2 cellular contexts compared by ENCODE assay signal in the genomic region with DNA sequence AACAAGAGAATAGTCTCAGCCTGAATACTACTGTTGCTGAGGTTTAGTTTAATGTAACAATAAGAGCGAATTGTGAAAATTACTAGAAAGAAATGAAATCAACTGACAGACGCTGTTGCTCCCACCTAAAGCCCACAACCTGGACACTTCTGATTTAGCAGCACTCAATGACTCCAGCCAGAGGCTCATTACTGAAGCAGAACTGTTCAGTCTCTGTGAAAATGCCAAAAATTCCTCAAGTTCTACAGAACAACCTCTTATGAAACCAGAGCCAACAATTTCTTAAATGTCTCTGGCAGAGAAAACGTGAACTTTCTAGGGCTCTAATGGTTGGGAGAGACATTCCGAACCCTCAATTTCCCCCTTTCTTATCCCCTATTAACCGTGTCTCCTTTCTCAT.
TF ChIP-seq lines count a peak whose summit lies in the region.

No MANE protein-coding gene starts in this region.

TF ChIP-seq in SK-N-SH treated with all-trans-retinoic acid at 6 μM for 48 hours, 23 proteins besides CTCF, POLR2A, EP300 and RAD21 (continued from another document):
- TF ChIP-seq, protein P1, sequence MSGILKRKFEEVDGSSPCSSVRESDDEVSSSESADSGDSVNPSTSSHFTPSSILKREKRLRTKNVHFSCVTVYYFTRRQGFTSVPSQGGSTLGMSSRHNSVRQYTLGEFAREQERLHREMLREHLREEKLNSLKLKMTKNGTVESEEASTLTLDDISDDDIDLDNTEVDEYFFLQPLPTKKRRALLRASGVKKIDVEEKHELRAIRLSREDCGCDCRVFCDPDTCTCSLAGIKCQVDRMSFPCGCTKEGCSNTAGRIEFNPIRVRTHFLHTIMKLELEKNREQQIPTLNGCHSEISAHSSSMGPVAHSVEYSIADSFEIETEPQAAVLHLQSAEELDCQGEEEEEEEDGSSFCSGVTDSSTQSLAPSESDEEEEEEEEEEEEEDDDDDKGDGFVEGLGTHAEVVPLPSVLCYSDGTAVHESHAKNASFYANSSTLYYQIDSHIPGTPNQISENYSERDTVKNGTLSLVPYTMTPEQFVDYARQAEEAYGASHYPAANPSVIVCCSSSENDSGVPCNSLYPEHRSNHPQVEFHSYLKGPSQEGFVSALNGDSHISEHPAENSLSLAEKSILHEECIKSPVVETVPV (CRISPR knock-in tag; IDR thresholded peaks at IDR 0.05): no peak
- TF ChIP-seq ZNF8 (CRISPR knock-in tag; IDR thresholded peaks at IDR 0.05): no peak
- no peak for TF ChIP-seq SNAI2 (CRISPR knock-in tag; IDR thresholded peaks at IDR 0.05)
- no peak for TF ChIP-seq ZC3H10 (CRISPR knock-in tag; IDR thresholded peaks at IDR 0.05)
- no peak for TF ChIP-seq CSDC2 (CRISPR knock-in tag; IDR thresholded peaks at IDR 0.05)
- no peak for TF ChIP-seq ZNF70 (CRISPR knock-in tag; IDR thresholded peaks at IDR 0.05)
- TF ChIP-seq, protein P2, sequence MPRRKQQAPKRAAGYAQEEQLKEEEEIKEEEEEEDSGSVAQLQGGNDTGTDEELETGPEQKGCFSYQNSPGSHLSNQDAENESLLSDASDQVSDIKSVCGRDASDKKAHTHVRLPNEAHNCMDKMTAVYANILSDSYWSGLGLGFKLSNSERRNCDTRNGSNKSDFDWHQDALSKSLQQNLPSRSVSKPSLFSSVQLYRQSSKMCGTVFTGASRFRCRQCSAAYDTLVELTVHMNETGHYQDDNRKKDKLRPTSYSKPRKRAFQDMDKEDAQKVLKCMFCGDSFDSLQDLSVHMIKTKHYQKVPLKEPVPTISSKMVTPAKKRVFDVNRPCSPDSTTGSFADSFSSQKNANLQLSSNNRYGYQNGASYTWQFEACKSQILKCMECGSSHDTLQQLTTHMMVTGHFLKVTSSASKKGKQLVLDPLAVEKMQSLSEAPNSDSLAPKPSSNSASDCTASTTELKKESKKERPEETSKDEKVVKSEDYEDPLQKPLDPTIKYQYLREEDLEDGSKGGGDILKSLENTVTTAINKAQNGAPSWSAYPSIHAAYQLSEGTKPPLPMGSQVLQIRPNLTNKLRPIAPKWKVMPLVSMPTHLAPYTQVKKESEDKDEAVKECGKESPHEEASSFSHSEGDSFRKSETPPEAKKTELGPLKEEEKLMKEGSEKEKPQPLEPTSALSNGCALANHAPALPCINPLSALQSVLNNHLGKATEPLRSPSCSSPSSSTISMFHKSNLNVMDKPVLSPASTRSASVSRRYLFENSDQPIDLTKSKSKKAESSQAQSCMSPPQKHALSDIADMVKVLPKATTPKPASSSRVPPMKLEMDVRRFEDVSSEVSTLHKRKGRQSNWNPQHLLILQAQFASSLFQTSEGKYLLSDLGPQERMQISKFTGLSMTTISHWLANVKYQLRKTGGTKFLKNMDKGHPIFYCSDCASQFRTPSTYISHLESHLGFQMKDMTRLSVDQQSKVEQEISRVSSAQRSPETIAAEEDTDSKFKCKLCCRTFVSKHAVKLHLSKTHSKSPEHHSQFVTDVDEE (CRISPR knock-in tag; IDR thresholded peaks at IDR 0.05): no peak
- TF ChIP-seq, protein P3, sequence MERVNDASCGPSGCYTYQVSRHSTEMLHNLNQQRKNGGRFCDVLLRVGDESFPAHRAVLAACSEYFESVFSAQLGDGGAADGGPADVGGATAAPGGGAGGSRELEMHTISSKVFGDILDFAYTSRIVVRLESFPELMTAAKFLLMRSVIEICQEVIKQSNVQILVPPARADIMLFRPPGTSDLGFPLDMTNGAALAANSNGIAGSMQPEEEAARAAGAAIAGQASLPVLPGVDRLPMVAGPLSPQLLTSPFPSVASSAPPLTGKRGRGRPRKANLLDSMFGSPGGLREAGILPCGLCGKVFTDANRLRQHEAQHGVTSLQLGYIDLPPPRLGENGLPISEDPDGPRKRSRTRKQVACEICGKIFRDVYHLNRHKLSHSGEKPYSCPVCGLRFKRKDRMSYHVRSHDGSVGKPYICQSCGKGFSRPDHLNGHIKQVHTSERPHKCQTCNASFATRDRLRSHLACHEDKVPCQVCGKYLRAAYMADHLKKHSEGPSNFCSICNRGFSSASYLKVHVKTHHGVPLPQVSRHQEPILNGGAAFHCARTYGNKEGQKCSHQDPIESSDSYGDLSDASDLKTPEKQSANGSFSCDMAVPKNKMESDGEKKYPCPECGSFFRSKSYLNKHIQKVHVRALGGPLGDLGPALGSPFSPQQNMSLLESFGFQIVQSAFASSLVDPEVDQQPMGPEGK (CRISPR knock-in tag; IDR thresholded peaks at IDR 0.05; ENCODE audit: borderline replicate concordance): no peak
- TF ChIP-seq, protein P4, sequence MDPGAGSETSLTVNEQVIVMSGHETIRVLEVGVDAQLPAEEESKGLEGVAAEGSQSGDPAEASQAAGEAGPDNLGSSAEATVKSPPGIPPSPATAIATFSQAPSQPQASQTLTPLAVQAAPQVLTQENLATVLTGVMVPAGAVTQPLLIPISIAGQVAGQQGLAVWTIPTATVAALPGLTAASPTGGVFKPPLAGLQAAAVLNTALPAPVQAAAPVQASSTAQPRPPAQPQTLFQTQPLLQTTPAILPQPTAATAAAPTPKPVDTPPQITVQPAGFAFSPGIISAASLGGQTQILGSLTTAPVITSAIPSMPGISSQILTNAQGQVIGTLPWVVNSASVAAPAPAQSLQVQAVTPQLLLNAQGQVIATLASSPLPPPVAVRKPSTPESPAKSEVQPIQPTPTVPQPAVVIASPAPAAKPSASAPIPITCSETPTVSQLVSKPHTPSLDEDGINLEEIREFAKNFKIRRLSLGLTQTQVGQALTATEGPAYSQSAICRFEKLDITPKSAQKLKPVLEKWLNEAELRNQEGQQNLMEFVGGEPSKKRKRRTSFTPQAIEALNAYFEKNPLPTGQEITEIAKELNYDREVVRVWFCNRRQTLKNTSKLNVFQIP (CRISPR knock-in tag; IDR thresholded peaks at IDR 0.05; ENCODE audit: borderline replicate concordance, low read depth): no peak

TF ChIP-seq in SK-N-SH, 30 proteins besides CTCF, POLR2A, EP300 and RAD21 (continued from another document):
- no peak for TF ChIP-seq TCF12 (IDR thresholded peaks at IDR 0.05)
- TF ChIP-seq FOXJ3 (CRISPR knock-in tag; IDR thresholded peaks at IDR 0.05): no peak
- TF ChIP-seq JUND (IDR thresholded peaks at IDR 0.05): no peak
- TF ChIP-seq MEF2A (IDR thresholded peaks at IDR 0.05; ENCODE audit: borderline replicate concordance, low read depth): no peak
- TF ChIP-seq, protein P5, sequence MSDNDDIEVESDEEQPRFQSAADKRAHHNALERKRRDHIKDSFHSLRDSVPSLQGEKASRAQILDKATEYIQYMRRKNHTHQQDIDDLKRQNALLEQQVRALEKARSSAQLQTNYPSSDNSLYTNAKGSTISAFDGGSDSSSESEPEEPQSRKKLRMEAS (IDR thresholded peaks at IDR 0.05; ENCODE audit: low read depth): no peak
- TF ChIP-seq, protein P6, sequence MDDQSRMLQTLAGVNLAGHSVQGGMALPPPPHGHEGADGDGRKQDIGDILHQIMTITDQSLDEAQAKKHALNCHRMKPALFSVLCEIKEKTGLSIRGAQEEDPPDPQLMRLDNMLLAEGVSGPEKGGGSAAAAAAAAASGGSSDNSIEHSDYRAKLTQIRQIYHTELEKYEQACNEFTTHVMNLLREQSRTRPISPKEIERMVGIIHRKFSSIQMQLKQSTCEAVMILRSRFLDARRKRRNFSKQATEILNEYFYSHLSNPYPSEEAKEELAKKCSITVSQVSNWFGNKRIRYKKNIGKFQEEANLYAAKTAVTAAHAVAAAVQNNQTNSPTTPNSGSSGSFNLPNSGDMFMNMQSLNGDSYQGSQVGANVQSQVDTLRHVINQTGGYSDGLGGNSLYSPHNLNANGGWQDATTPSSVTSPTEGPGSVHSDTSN (IDR thresholded peaks at IDR 0.05): no peak
- TF ChIP-seq EZH2phosphoT487 (IDR thresholded peaks at IDR 0.05; ENCODE audit: borderline replicate concordance, low read depth): no peak
- TF ChIP-seq RFX5 (IDR thresholded peaks at IDR 0.05; ENCODE audit: low read length): no peak
- TF ChIP-seq RCOR1 (IDR thresholded peaks at IDR 0.05; ENCODE audit: low read length): no peak
- TF ChIP-seq NFIC (IDR thresholded peaks at IDR 0.05; ENCODE audit: borderline replicate concordance): no peak
- TF ChIP-seq SIN3A (IDR thresholded peaks at IDR 0.05; ENCODE audit: borderline replicate concordance, low read depth, low read length): no peak
- TF ChIP-seq, protein P7, sequence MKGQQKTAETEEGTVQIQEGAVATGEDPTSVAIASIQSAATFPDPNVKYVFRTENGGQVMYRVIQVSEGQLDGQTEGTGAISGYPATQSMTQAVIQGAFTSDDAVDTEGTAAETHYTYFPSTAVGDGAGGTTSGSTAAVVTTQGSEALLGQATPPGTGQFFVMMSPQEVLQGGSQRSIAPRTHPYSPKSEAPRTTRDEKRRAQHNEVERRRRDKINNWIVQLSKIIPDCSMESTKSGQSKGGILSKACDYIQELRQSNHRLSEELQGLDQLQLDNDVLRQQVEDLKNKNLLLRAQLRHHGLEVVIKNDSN (IDR thresholded peaks at IDR 0.05; ENCODE audit: borderline replicate concordance, low read depth): no peak
- TF ChIP-seq FOSL2 (IDR thresholded peaks at IDR 0.05; ENCODE audit: borderline replicate concordance, low read depth): no peak
- TF ChIP-seq, protein P8, sequence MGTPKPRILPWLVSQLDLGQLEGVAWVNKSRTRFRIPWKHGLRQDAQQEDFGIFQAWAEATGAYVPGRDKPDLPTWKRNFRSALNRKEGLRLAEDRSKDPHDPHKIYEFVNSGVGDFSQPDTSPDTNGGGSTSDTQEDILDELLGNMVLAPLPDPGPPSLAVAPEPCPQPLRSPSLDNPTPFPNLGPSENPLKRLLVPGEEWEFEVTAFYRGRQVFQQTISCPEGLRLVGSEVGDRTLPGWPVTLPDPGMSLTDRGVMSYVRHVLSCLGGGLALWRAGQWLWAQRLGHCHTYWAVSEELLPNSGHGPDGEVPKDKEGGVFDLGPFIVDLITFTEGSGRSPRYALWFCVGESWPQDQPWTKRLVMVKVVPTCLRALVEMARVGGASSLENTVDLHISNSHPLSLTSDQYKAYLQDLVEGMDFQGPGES (IDR thresholded peaks at IDR 0.05; ENCODE audit: low read depth, low read length): no peak
- no peak for TF ChIP-seq GABPA (IDR thresholded peaks at IDR 0.05; ENCODE audit: low read depth)
